ENCODE assay signal across 7 cellular contexts in the genomic region with DNA sequence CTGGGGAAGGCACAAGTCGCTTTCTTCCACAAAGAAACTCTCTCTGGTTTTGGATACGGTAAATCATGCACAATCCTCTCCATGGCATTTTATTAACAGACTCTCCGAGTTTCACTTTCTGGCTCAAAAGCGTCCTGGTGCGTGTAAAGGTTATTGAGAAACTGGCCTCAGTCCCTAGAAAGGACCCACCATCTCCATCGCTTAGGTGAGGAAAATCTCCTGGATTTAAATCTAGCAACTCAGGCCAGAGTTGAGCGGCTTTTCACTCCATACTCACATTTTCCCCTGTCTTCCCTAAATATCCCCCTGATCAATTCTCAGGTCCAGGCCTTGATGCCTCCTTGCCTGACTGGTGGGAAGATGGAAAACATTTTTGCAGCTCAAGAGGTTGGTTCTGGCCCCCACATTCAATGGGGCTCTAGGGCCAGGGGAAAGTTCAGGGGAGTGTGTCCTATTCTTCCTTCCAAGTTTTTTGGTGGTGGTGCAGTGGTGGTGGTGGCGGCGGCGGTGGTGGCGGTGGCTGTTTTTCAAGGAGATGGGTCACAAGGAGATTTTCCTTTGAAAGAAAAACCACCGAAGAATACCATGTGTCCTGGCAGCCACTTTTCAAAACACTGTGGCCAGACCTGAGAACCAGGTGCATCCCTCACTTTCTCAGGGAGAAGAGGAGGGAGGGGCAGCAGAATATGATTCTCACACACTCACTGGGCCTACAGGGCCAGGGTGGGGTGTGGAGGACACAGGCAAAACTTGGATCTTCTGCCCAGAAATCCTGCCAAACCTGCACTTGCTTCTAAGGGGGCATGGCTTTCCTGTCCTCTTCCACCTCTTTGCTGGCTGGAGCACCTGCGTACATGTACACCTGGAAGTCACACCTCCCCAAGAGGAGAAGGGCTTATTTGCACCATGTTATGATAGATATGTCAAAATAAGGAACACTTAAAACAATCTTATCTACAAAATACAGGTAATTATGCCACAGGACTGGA. TPM values are rescaled to one million over a fixed set of nuclear protein-coding genes. Genes with fewer than 3 reads are reported as not detected.
A peak's percentile ranks its signal among the peaks of the same experiment; 100 is the strongest.
DNase-seq lines count a peak whose midpoint lies in the region; ATAC-seq, FAIRE-seq and TF ChIP-seq lines count a peak whose summit lies in the region.

No MANE protein-coding gene starts in this region.

- H3K9me3 ChIP-seq in Peyer's patch (no peaks in the 10 kb centered on the region), small intestine (ENCODE audit: control insufficient read depth, low read depth) (no peaks in the 10 kb centered on the region)

- H3K27ac ChIP-seq in Peyer's patch: peak overlapping the region; percentile 96 to 100 (median 98)
- H3K27ac ChIP-seq in small intestine (ENCODE audit: low read depth in 1 of 2, low read length in 1 of 2): peak overlapping the region; percentile 95 to 97

- FAIRE-seq in small intestine (lab: Jason Lieb, UNC): no peak

- no peak for DNase-seq in Peyer's patch
- no peak for DNase-seq in fibroblast of mammary gland (ENCODE audit: low read depth)
- DNase-seq in small intestine: no peak
- DNase-seq in NCI-H1436 (lab: John Stamatoyannopoulos, UW): no peak
- no peak for DNase-seq in stimulated activated CD4-positive, alpha-beta T cell treated with anti-CD3 and anti-CD28 coated beads, Interleukin-4, amount 100 ng/mL, for 24 hours

- peak; percentile 1 for ATAC-seq in GM21825 (IDR thresholded peaks at IDR 0.05; ENCODE audit: unreplicated experiment)
- no peak for ATAC-seq in GM21367 (IDR thresholded peaks at IDR 0.05; ENCODE audit: unreplicated experiment)

- 43 to 50% (median 45%) methylated on average over 13 of the region's 13 CpGs for WGBS in small intestine, 3 donors

- H3K4me3 ChIP-seq in Peyer's patch (peak overlapping the region; percentile 87 to 93 (median 88)), fibroblast of mammary gland (ENCODE audit: control insufficient read depth, low read depth, low read length) (peak overlapping the region; percentile 38), small intestine (ENCODE audit: low read depth in 1 of 2, low read length in 2 of 2) (peak overlapping the region in 1 of 2 donors; percentile 16)

- H3K4me1 ChIP-seq in Peyer's patch: peaks cover 39 to 82% (median 63%) of the 10 kb centered on the region in 4 donors
- peaks cover 25 to 59% of the 10 kb centered on the region in 2 donors for H3K4me1 ChIP-seq in small intestine (ENCODE audit: control insufficient read depth in 2 of 2, insufficient read depth in 1 of 2, low read depth in 1 of 2, low read length in 1 of 2)

- H3K36me3 ChIP-seq in Peyer's patch (no peaks in the 10 kb centered on the region), small intestine (ENCODE audit: control insufficient read depth in 2 of 2, insufficient read depth in 2 of 2, low read length in 2 of 2) (no peaks in the 10 kb centered on the region)

- no peak for TF ChIP-seq POLR2A in Peyer's patch (IDR thresholded peaks at IDR 0.05)

- no peaks in the 10 kb centered on the region for H3K27me3 ChIP-seq in Peyer's patch
- no peaks in the 10 kb centered on the region for H3K27me3 ChIP-seq in small intestine (ENCODE audit: control insufficient read depth in 2 of 2, insufficient read depth in 2 of 2, low read length in 2 of 2)

- no peak for TF ChIP-seq CTCF in Peyer's patch (IDR thresholded peaks at IDR 0.05)
- TF ChIP-seq CTCF in fibroblast of mammary gland (conservative IDR thresholded peaks at IDR 0.05; ENCODE audit: control insufficient read depth, insufficient read depth, low read depth, low read length): no peak

RNA-seq across cellular contexts. Expression of a gene that starts 46.7 kb away (rescaled TPM):
- total RNA-seq in Peyer's patch: 10 to 100 TPM in 1 of 4 donors, 1 to 10 TPM in 3; 4.4 to 11.6 (median 7.0) TPM
- 10 to 100 TPM; 10.8 to 23.5 (median 17.0) TPM for polyA plus RNA-seq in small intestine
